In the genomic region with DNA sequence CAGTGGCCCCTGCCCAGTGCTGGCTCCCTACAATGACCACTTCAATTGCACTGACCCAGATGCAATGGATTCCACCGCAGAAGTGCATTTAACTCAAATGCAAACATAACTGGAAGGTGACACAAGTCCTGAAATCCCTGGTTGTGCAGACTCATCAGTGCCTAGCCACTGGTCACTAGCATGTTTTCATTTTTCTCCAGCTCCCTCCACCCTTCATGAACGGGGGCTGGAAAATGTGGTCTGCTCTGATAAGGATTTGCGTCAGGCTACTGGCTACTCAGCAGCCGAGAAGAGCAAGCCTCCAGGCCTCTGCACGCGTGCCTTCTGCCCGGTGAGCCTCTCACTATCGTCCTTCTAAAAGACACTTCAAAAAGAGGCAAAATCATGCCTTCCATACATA, we compare ENCODE assay signal across 1 cellular context.
A peak's percentile ranks its signal among the peaks of the same experiment; 100 is the strongest.
TF ChIP-seq lines count a peak whose summit lies in the region.

No MANE protein-coding gene starts in this region.

TF ChIP-seq in K562, 482 proteins besides CTCF, POLR2A, EP300 and RAD21 (continued from another document and continues in another):
- no peak for TF ChIP-seq CHD7 (IDR thresholded peaks at IDR 0.05; ENCODE audit: low read depth, low read length)
- TF ChIP-seq BACH1 (tag; IDR thresholded peaks at IDR 0.05) = peak; percentile 53; the same call in 1 of the 2 replicates
- peak; percentile 88 for TF ChIP-seq SMAD4 (CRISPR knock-in tag; conservative IDR thresholded peaks at IDR 0.05)
- TF ChIP-seq FOXP4 (CRISPR knock-in tag; IDR thresholded peaks at IDR 0.05; ENCODE audit: borderline replicate concordance) = no peak
- no peak for TF ChIP-seq ARID3A (IDR thresholded peaks at IDR 0.05; ENCODE audit: borderline replicate concordance, low read depth, low read length)
- TF ChIP-seq L3MBTL2 (IDR thresholded peaks at IDR 0.05) = peak; percentile 92
- TF ChIP-seq NCOA1 (IDR thresholded peaks at IDR 0.05; ENCODE audit: low read depth) = peak; percentile 92
- TF ChIP-seq ZKSCAN8 (CRISPR knock-in tag; IDR thresholded peaks at IDR 0.05) = peak; percentile 57
- no peak for TF ChIP-seq MTF1 (CRISPR knock-in tag; IDR thresholded peaks at IDR 0.05; ENCODE audit: borderline replicate concordance)
- peak; percentile 77 for TF ChIP-seq CEBPB (tag; IDR thresholded peaks at IDR 0.05)
- no peak for TF ChIP-seq TSC22D4 (tag; IDR thresholded peaks at IDR 0.05)
- TF ChIP-seq, protein P1, sequence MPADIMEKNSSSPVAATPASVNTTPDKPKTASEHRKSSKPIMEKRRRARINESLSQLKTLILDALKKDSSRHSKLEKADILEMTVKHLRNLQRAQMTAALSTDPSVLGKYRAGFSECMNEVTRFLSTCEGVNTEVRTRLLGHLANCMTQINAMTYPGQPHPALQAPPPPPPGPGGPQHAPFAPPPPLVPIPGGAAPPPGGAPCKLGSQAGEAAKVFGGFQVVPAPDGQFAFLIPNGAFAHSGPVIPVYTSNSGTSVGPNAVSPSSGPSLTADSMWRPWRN (IDR thresholded peaks at IDR 0.05; ENCODE audit: low read depth) = peak; percentile 99
- no peak for TF ChIP-seq TRIM25 (IDR thresholded peaks at IDR 0.05; ENCODE audit: borderline replicate concordance)
- no peak for TF ChIP-seq TCF7 (IDR thresholded peaks at IDR 0.05; ENCODE audit: borderline replicate concordance)
- peak; percentile 91 for TF ChIP-seq ATF7 (IDR thresholded peaks at IDR 0.05)
- peak; percentile 79 for TF ChIP-seq PYGO2 (tag; IDR thresholded peaks at IDR 0.05)
- TF ChIP-seq CCAR2 (IDR thresholded peaks at IDR 0.05; ENCODE audit: low read depth, low read length) = no peak
- TF ChIP-seq, protein P2, sequence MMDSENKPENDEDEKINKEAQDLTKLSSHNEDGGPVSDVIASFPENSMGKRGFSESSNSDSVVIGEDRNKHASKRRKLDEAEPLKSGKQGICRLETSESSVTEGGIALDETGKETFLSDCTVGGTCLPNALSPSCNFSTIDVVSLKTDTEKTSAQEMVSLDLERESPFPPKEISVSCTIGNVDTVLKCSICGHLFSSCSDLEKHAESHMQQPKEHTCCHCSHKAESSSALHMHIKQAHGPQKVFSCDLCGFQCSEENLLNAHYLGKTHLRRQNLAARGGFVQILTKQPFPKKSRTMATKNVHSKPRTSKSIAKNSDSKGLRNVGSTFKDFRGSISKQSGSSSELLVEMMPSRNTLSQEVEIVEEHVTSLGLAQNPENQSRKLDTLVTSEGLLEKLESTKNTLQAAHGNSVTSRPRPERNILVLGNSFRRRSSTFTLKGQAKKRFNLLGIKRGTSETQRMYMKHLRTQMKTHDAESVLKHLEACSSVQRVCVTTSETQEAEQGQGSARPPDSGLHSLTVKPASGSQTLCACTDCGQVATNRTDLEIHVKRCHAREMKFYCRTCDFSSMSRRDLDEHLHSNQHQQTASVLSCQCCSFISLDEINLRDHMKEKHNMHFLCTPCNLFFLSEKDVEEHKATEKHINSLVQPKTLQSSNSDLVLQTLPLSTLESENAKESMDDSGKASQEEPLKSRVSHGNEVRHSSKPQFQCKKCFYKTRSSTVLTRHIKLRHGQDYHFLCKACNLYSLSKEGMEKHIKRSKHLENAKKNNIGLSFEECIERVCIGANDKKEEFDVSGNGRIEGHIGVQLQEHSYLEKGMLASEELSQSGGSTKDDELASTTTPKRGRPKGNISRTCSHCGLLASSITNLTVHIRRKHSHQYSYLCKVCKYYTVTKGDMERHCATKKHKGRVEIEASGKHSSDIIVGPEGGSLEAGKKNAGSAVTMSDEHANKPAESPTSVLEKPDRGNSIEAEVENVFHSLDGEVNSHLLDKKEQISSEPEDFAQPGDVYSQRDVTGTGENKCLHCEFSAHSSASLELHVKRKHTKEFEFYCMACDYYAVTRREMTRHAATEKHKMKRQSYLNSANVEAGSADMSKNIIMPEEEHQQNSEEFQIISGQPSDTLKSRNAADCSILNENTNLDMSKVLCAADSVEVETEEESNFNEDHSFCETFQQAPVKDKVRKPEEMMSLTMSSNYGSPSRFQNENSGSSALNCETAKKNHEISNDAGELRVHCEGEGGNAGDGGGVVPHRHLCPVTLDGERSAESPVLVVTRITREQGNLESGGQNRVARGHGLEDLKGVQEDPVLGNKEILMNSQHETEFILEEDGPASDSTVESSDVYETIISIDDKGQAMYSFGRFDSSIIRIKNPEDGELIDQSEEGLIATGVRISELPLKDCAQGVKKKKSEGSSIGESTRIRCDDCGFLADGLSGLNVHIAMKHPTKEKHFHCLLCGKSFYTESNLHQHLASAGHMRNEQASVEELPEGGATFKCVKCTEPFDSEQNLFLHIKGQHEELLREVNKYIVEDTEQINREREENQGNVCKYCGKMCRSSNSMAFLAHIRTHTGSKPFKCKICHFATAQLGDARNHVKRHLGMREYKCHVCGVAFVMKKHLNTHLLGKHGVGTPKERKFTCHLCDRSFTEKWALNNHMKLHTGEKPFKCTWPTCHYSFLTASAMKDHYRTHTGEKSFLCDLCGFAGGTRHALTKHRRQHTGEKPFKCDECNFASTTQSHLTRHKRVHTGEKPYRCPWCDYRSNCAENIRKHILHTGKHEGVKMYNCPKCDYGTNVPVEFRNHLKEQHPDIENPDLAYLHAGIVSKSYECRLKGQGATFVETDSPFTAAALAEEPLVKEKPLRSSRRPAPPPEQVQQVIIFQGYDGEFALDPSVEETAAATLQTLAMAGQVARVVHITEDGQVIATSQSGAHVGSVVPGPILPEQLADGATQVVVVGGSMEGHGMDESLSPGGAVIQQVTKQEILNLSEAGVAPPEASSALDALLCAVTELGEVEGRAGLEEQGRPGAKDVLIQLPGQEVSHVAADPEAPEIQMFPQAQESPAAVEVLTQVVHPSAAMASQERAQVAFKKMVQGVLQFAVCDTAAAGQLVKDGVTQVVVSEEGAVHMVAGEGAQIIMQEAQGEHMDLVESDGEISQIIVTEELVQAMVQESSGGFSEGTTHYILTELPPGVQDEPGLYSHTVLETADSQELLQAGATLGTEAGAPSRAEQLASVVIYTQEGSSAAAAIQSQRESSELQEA (IDR thresholded peaks at IDR 0.05; ENCODE audit: low read depth) = no peak
- TF ChIP-seq ZNF384 (IDR thresholded peaks at IDR 0.05; ENCODE audit: low read depth, low read length) = no peak
- no peak for TF ChIP-seq HSF4 (CRISPR knock-in tag; IDR thresholded peaks at IDR 0.05; ENCODE audit: borderline replicate concordance)
